Comparison of ENCODE assay signal across 9 cellular contexts in the genomic region with DNA sequence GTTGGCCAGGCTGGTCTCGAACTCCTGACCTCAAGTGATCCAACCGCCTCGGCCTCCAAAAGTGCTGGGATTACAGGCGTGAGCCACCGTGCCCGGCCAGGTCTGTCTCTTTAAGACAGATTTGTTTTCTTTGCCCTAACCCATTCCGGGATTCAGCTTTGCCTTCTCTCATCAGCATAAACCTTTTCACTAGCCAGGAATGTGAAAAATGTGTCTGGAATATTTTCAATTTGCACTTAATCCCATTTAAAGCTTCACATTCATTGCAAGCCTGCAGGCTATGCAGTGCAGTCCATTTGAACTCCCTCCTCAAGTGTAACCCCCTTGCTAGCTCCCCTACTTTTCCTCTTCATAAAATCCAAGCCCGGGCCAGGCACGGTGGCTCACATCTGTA. TPM values are rescaled to one million over a fixed set of nuclear protein-coding genes. Genes with fewer than 3 reads are reported as not detected.
DNase-seq lines count a peak whose midpoint lies in the region; ATAC-seq and TF ChIP-seq lines count a peak whose summit lies in the region.
"Had no signal": no experiment of that assay in that cellular context is flagged by ENCODE, and none has a peak within 500 bp of the region (broad histone marks: within the 10 kb centered on the region; RNA-seq: fewer than 3 reads in every experiment).

No MANE protein-coding gene starts in this region.

- no peak for TF ChIP-seq EP300 in suprapubic skin (IDR thresholded peaks at IDR 0.05)

- peaks cover 17% of the 10 kb centered on the region for H3K4me1 ChIP-seq in suprapubic skin

- WGBS in suprapubic skin = 40% methylated on average over 9 of the region's 9 CpGs

- CTCF ChIA-PET in activated naive CD4-positive, alpha-beta T cell treated with anti-CD3 and anti-CD28 coated beads for 36 hours (lab: Charles Lee) = interaction anchor here (0.5 to 1.2 kb wide), 4 partner anchors 13 to 669 kb away, joined by 3 to 6 read pairs (median 4); no protein-coding TSS in a partner anchor

- no peak for TF ChIP-seq POLR2A in suprapubic skin (IDR thresholded peaks at IDR 0.05)

- peaks cover 13% of the 10 kb centered on the region for H3K4me1 Mint-ChIP-seq in activated naive CD4-positive, alpha-beta T cell treated with anti-CD3 and anti-CD28 coated beads for 36 hours (ENCODE audit: low read depth)
- H3K4me1 Mint-ChIP-seq in T-helper 17 cell = peaks cover 12% of the 10 kb centered on the region

- intact Hi-C loops in activated naive CD4-positive, alpha-beta T cell treated with anti-CD3 and anti-CD28 coated beads for 36 hours (cut with micrococcal nuclease) = no loop called here

- no peak overlapping the region for H3K27ac ChIP-seq in suprapubic skin

- no peaks in the 10 kb centered on the region for H3K27me3 Mint-ChIP-seq in activated naive CD4-positive, alpha-beta T cell treated with anti-CD3 and anti-CD28 coated beads for 36 hours (ENCODE audit: low read depth)
- H3K27me3 Mint-ChIP-seq in T-helper 17 cell = peaks cover 6% of the 10 kb centered on the region

- no peak for ATAC-seq in T-helper 17 cell

- H3K9me3 ChIP-seq in T-helper 17 cell (ENCODE audit: control insufficient read depth, low read length, poor library complexity, severe bottlenecking) (no peaks in the 10 kb centered on the region), suprapubic skin (no peaks in the 10 kb centered on the region)

- no peak for DNase-seq in activated naive CD4-positive, alpha-beta T cell treated with anti-CD3 and anti-CD28 coated beads for 36 hours
- no peak for DNase-seq in activated naive CD4-positive, alpha-beta T cell (lab: John Stamatoyannopoulos, UW)
- DNase-seq in T-helper 17 cell = no peak
- DNase-seq in fibroblast of villous mesenchyme (ENCODE audit: low read depth) = peak; percentile 87
- DNase-seq in suprapubic skin (ENCODE audit: low spot score in 2 of 2) = no peak
- no peak for DNase-seq in NCI-H146 (lab: John Stamatoyannopoulos, UW)
- DNase-seq in NCI-H82 treated with DMSO at 0.1 percent for 48 hours (lab: John Stamatoyannopoulos, UW; ENCODE audit: unreplicated experiment) = no peak
- no peak for DNase-seq in NCI-H1417 (lab: John Stamatoyannopoulos, UW)

- H3K36me3 ChIP-seq in suprapubic skin = peaks cover 8% of the 10 kb centered on the region

- peak overlapping the region; percentile 71 for H3K27ac Mint-ChIP-seq in activated naive CD4-positive, alpha-beta T cell treated with anti-CD3 and anti-CD28 coated beads for 36 hours
- no peak overlapping the region for H3K27ac Mint-ChIP-seq in T-helper 17 cell

- TF ChIP-seq CTCF in fibroblast of villous mesenchyme (IDR thresholded peaks at IDR 0.05; ENCODE audit: insufficient read depth, low read depth, low read length) (no peak), suprapubic skin (IDR thresholded peaks at IDR 0.05) (no peak)

- no peaks in the 10 kb centered on the region for H3K9me3 Mint-ChIP-seq in activated naive CD4-positive, alpha-beta T cell treated with anti-CD3 and anti-CD28 coated beads for 36 hours

- H3K36me3 Mint-ChIP-seq in activated naive CD4-positive, alpha-beta T cell treated with anti-CD3 and anti-CD28 coated beads for 36 hours (ENCODE audit: low read depth) = peaks cover 3% of the 10 kb centered on the region
- H3K36me3 Mint-ChIP-seq in T-helper 17 cell (ENCODE audit: low read depth) = peaks cover 2% of the 10 kb centered on the region

- no peaks in the 10 kb centered on the region for H3K27me3 ChIP-seq in suprapubic skin

- H3K4me3 Mint-ChIP-seq in activated naive CD4-positive, alpha-beta T cell treated with anti-CD3 and anti-CD28 coated beads for 36 hours = peak overlapping the region; percentile 98
- H3K4me3 Mint-ChIP-seq in T-helper 17 cell = peak overlapping the region; percentile 91

- H3K4me3 ChIP-seq in fibroblast of villous mesenchyme (ENCODE audit: low read depth, low read length) = peak overlapping the region; percentile 48
- peak overlapping the region; percentile 100 for H3K4me3 ChIP-seq in suprapubic skin

RNA-seq across cellular contexts. Expression of a gene that starts 0.9 kb away (rescaled TPM):
- 10 to 100 TPM; 54.8 to 56.6 TPM for total RNA-seq in activated naive CD4-positive, alpha-beta T cell treated with anti-CD3 and anti-CD28 coated beads for 36 hours
- 10 to 100 TPM; 22.2 to 26.1 TPM for total RNA-seq in T-helper 17 cell
- 22.0 and 28.3 TPM in 2 replicates for total RNA-seq in fibroblast of villous mesenchyme
- 10 to 100 TPM; 13.9 to 45.9 (median 31.3) TPM for total RNA-seq in suprapubic skin

RNA-seq across cellular contexts. Expression of a gene that starts 29.7 kb away (rescaled TPM):
- under 1 TPM in 1 of 2 experiments, not detected in 1; 0.21 TPM for total RNA-seq in activated naive CD4-positive, alpha-beta T cell treated with anti-CD3 and anti-CD28 coated beads for 36 hours
- total RNA-seq in T-helper 17 cell (under 1 TPM; 0.47 to 0.76 TPM), fibroblast of villous mesenchyme (0.32 and 0.86 TPM in 2 replicates), suprapubic skin (1 to 10 TPM; 4.7 to 6.8 (median 5.5) TPM)
- total RNA-seq: liver had no signal
